ENCODE assay signal across 24 cellular contexts in genomic region chr1:82337635-82338034, GRCh38.
DNase-seq lines count a peak whose midpoint lies in the region; ATAC-seq lines count a peak whose summit lies in the region.
"Had no signal": no experiment of that assay in that cellular context is flagged by ENCODE, and none has a peak within 500 bp of the region (broad histone marks: within the 10 kb centered on the region; RNA-seq: fewer than 3 reads in every experiment).

No MANE protein-coding gene starts in this region.

- H3K9me3 ChIP-seq in SJCRH30 (replicated peaks) = no peaks in the 10 kb centered on the region
- H3K9me3 ChIP-seq: breast epithelium, Peyer's patch, stomach had no signal

- H3K4me1 ChIP-seq in SJCRH30 = peaks cover 6% of the 10 kb centered on the region; the same call in 1 of the 2 replicates
- H3K4me1 ChIP-seq: breast epithelium, Peyer's patch, stomach had no signal

- no peak overlapping the region for H3K27ac ChIP-seq in SJCRH30
- H3K27ac ChIP-seq: breast epithelium, Peyer's patch, stomach had no signal

- ATAC-seq in GM19025 (IDR thresholded peaks at IDR 0.05; ENCODE audit: low read depth, unreplicated experiment) (peak; percentile 75), HG02798 (IDR thresholded peaks at IDR 0.05; ENCODE audit: poor library complexity, unreplicated experiment) (peak; percentile 90), HG03175 (IDR thresholded peaks at IDR 0.05; ENCODE audit: unreplicated experiment) (peak; percentile 76), HG03457 (IDR thresholded peaks at IDR 0.05; ENCODE audit: unreplicated experiment) (no peak), HG02759 (IDR thresholded peaks at IDR 0.05; ENCODE audit: unreplicated experiment) (no peak)
- ATAC-seq: effector memory CD8-positive, alpha-beta T cell; left colon had no signal

- H3K27me3 ChIP-seq in SJCRH30 = no peaks in the 10 kb centered on the region
- H3K27me3 ChIP-seq: breast epithelium, Peyer's patch, stomach had no signal

- no peaks in the 10 kb centered on the region for H3K36me3 ChIP-seq in SJCRH30
- H3K36me3 ChIP-seq: breast epithelium, Peyer's patch, stomach had no signal

- DNase-seq in SJCRH30 = no peak
- no peak for DNase-seq in HuH-7 (ENCODE audit: low spot score)
- DNase-seq: activated CD4-positive, alpha-beta T cell treated with anti-CD3 and anti-CD28 coated beads, Interleukin-2, amount 50 U/mL, for 4 hours; activated CD4-positive, CD25-positive, alpha-beta regulatory T cell; activated naive CD4-positive, alpha-beta T cell treated with anti-CD3 and anti-CD28 coated beads, Interleukin-2, amount 50 U/mL, for 16 hours; amygdala; CD4-positive, CD25-positive, alpha-beta regulatory T cell; DMS153; effector memory CD8-positive, alpha-beta T cell; foreskin fibroblast; H9; left colon; NCI-H146; NCI-H524 treated with DMSO at 0.1 percent for 48 hours; nucleus accumbens; Peyer's patch; SIG-M5; stomach had no signal

- no peak overlapping the region for H3K4me3 ChIP-seq in SJCRH30
- H3K4me3 ChIP-seq: breast epithelium, Peyer's patch, stomach had no signal

Comparison
In these comparisons a context has a peak if more than half of its experiments do, and no peak if none do; other contexts are left out.
1. ATAC-seq: peak in GM19025 (single experiment), HG02798 (single experiment) and HG03175 (single experiment); none in HG03457 (single experiment) and HG02759 (single experiment).